ENCODE assay signal across 15 cellular contexts in the genomic region with DNA sequence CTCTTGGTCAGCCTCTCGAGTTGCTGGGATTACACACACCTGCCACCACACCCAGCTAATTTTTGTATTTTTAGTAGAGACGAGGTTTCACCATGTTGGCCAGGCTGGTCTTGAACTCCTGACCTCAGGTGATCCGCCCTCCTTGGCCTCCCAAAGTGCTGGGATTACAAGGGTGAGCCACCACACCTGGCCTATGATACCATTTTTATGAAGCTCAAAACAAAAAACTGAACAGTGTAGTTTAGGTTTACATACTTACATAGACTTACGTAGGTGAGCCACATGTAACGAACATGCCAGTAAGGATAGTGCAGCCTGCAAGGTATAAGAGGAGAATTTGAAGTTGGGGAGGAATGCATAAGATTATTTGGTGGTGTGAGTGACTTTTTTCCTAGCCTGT. TPM values are rescaled to one million over a fixed set of nuclear protein-coding genes. Genes with fewer than 3 reads are reported as not detected.
"Had no signal": no experiment of that assay in that cellular context is flagged by ENCODE, and none has a peak within 500 bp of the region (broad histone marks: within the 10 kb centered on the region; RNA-seq: fewer than 3 reads in every experiment).

No MANE protein-coding gene starts in this region.

RNA-seq across cellular contexts. Expression of gene TBX4, which starts 57.2 kb away (rescaled TPM):
- total RNA-seq: activated naive CD4-positive, alpha-beta T cell treated with anti-CD3 and anti-CD28 coated beads for 36 hours; activated naive CD4-positive, alpha-beta T cell treated with anti-CD3 and anti-CD28 coated beads, Interleukin-2, amount 50 U/mL, for 72 hours; activated naive CD8-positive, alpha-beta T cell treated with anti-CD3 and anti-CD28 coated beads for 36 hours; activated naive CD8-positive, alpha-beta T cell treated with anti-CD3 and anti-CD28 coated beads, Interleukin-2, amount 10 ng/mL, durations not matched to agents 7 days and 5 days; activated T-cell treated with anti-CD3 and anti-CD28 coated beads, Interleukin-2, amount 50 U/mL, for 4 hours; activated T-cell treated with anti-CD3 and anti-CD28 coated beads, Interleukin-2, amount 50 U/mL, for 72 hours; activated T-helper 1 cell treated with anti-CD3 and anti-CD28 coated beads, Interleukin-12 subunit alpha, Interleukin-12 subunit beta, Interleukin-2, Interleukin-4 antibody, amounts not matched to agents 30 ng/mL and 10 ng/mL and 1 ng/mL, durations not matched to agents 14 hours and 24 hours and 36 hours; activated T-helper 17 cell treated with anti-CD3 and anti-CD28 coated beads, Interleukin-2, amount 50 U/mL, for 72 hours; activated T-helper 2 cell treated with anti-CD3 and anti-CD28 coated beads, Interferon-gamma antibody, Interleukin-2, Interleukin-4, amounts not matched to agents 10 μg/mL and 5 μg/mL and 100 μg/mL, durations not matched to agents 14 hours and 24 hours and 36 hours; ascending aorta; body of pancreas; bronchial epithelial cell; cerebellum; chondrocyte had no signal
- polyA plus RNA-seq: aorta had no signal
